11 cellular contexts compared by ENCODE assay signal in genomic region chr11:9643751-9644150, GRCh38. TPM values are rescaled to one million over a fixed set of nuclear protein-coding genes. Genes with fewer than 3 reads are reported as not detected.
DNase-seq lines count a peak whose midpoint lies in the region; ATAC-seq and TF ChIP-seq lines count a peak whose summit lies in the region.
"Had no signal": no experiment of that assay in that cellular context is flagged by ENCODE, and none has a peak within 500 bp of the region (broad histone marks: within the 10 kb centered on the region; RNA-seq: fewer than 3 reads in every experiment).

No MANE protein-coding gene starts in this region.

- intact Hi-C loops in OCI-LY7 (cut with micrococcal nuclease; ENCODE audit: unreplicated experiment), result no loop called here
- intact Hi-C loops in prostate gland (cut with DNase I), result no loop called here
- intact Hi-C loops in posterior cingulate gyrus (cut with DNase I), result no loop called here
- intact Hi-C loops in sigmoid colon (cut with DNase I), result no loop called here

- H3K79me2 ChIP-seq in OCI-LY7 (ENCODE audit: insufficient read depth, low read depth, low read length), result no peaks in the 10 kb centered on the region

- H3K36me3 ChIP-seq in OCI-LY7 (ENCODE audit: insufficient read depth, low read length) (no peaks in the 10 kb centered on the region; the same call in 1 of the 2 replicates), prostate gland (no peaks in the 10 kb centered on the region), sigmoid colon (no peaks in the 10 kb centered on the region)

- CTCF ChIA-PET in OCI-LY7 (lab: Charles Lee; ENCODE audit: unreplicated experiment), result no interaction called here

- DNase-seq in GM13977 (ENCODE audit: low spot score) (peak; percentile 30), OCI-LY7 (ENCODE audit: low spot score) (no peak), prostate gland (ENCODE audit: low spot score) (no peak), posterior cingulate gyrus (no peak), sigmoid colon (no peak)
- no peak for DNase-seq in activated naive CD4-positive, alpha-beta T cell treated with Interleukin-2 at 50 U/mL for 16 hours
- DNase-seq: midbrain, NCI-H345, psoas muscle had no signal

- no peak for TF ChIP-seq EP300 in sigmoid colon (IDR thresholded peaks at IDR 0.05)

- H3K4me1 ChIP-seq in OCI-LY7 (ENCODE audit: insufficient read depth, low read length, poor library complexity, severe bottlenecking) (peaks cover 43% of the 10 kb centered on the region), prostate gland (replicated peaks) (no peaks in the 10 kb centered on the region), sigmoid colon (no peaks in the 10 kb centered on the region)
- H3K4me1 ChIP-seq: psoas muscle had no signal

- H3K4me3 ChIP-seq in OCI-LY7 (ENCODE audit: low read depth, low read length, poor library complexity, severe bottlenecking) (no peak overlapping the region), prostate gland (no peak overlapping the region), sigmoid colon (no peak overlapping the region)
- H3K4me3 ChIP-seq: psoas muscle had no signal

- H2AFZ ChIP-seq in OCI-LY7 (ENCODE audit: low read length), result peak overlapping the region; percentile 63; the same call in 1 of the 2 replicates

- H3K27me3 ChIP-seq in prostate gland (replicated peaks; ENCODE audit: insufficient read depth), result no peaks in the 10 kb centered on the region
- H3K27me3 ChIP-seq in sigmoid colon, result no peaks in the 10 kb centered on the region

- H3K27ac ChIP-seq in OCI-LY7 (ENCODE audit: low read depth, low read length, poor library complexity, severe bottlenecking) (no peak overlapping the region), prostate gland (no peak overlapping the region), sigmoid colon (no peak overlapping the region)
- H3K27ac ChIP-seq: psoas muscle had no signal

- no peak for TF ChIP-seq POLR2A in prostate gland (IDR thresholded peaks at IDR 0.05)
- TF ChIP-seq POLR2A in sigmoid colon (IDR thresholded peaks at IDR 0.05), result no peak

- H4K20me1 ChIP-seq in OCI-LY7 (ENCODE audit: insufficient read depth, low read length), result no peaks in the 10 kb centered on the region

- no peaks in the 10 kb centered on the region for H3K9me2 ChIP-seq in OCI-LY7 (ENCODE audit: insufficient read depth, low read length)

- WGBS in prostate gland, result 61% methylated on average over 3 of the region's 3 CpGs
- WGBS in sigmoid colon, 2 donors, result 20 to 55% methylated on average over 3 of the region's 3 CpGs

- POLR2A ChIA-PET in OCI-LY7 (lab: Charles Lee), result no interaction called here

- H3K9me3 ChIP-seq in OCI-LY7 (ENCODE audit: low read length) (peaks cover 10% of the 10 kb centered on the region), prostate gland (no peaks in the 10 kb centered on the region), sigmoid colon (no peaks in the 10 kb centered on the region)
- H3K9me3 ChIP-seq: psoas muscle had no signal

- ATAC-seq in GM21381 (IDR thresholded peaks at IDR 0.05; ENCODE audit: unreplicated experiment), result peak; percentile 79
- peak; percentile 92 for ATAC-seq in HG03097 (IDR thresholded peaks at IDR 0.05; ENCODE audit: low FRiP score, unreplicated experiment)
- ATAC-seq: psoas muscle had no signal

- in situ Hi-C loops in GM13977 (cut with MboI; ENCODE audit: low pct_unique_long_range_greater_than_20kb, low sequenced_read_pairs, unreplicated experiment), result no loop called here

- peak overlapping the region; percentile 44 for H3K4me2 ChIP-seq in OCI-LY7 (ENCODE audit: low read length)

- TF ChIP-seq CTCF in GM13977 (IDR thresholded peaks at IDR 0.05; ENCODE audit: extremely low read depth, insufficient read depth, missing control alignments), result no peak
- no peak for TF ChIP-seq CTCF in OCI-LY7 (conservative IDR thresholded peaks at IDR 0.05; ENCODE audit: low read length)
- TF ChIP-seq CTCF in prostate gland (IDR thresholded peaks at IDR 0.05), result no peak
- no peak for TF ChIP-seq CTCF in sigmoid colon (IDR thresholded peaks at IDR 0.05)

- BruUV-seq in OCI-LY7 (replicated peaks; lab: Mats Ljungman, UMichigan), result no TSS peak

RNA-seq across cellular contexts. Expression of gene SWAP70, which starts 20.1 kb away (rescaled TPM):
- total RNA-seq in OCI-LY7 (2014; rRNA removed; shearing (Covaris generic)), result 37.5 and 44.4 TPM in 2 replicates
- total RNA-seq in OCI-LY7 (2022) (91.9 and 110 TPM in 2 replicates), prostate gland (10 to 100 TPM; 20.8 to 25.2 TPM), sigmoid colon (10 to 100 TPM; 22.1 to 30.3 (median 28.6) TPM)
- polyA plus RNA-seq in sigmoid colon, result 10 to 100 TPM in 2 of 3 donors, 1 to 10 TPM in 1; 9.5 to 19.8 (median 10.8) TPM
